In the genomic region with DNA sequence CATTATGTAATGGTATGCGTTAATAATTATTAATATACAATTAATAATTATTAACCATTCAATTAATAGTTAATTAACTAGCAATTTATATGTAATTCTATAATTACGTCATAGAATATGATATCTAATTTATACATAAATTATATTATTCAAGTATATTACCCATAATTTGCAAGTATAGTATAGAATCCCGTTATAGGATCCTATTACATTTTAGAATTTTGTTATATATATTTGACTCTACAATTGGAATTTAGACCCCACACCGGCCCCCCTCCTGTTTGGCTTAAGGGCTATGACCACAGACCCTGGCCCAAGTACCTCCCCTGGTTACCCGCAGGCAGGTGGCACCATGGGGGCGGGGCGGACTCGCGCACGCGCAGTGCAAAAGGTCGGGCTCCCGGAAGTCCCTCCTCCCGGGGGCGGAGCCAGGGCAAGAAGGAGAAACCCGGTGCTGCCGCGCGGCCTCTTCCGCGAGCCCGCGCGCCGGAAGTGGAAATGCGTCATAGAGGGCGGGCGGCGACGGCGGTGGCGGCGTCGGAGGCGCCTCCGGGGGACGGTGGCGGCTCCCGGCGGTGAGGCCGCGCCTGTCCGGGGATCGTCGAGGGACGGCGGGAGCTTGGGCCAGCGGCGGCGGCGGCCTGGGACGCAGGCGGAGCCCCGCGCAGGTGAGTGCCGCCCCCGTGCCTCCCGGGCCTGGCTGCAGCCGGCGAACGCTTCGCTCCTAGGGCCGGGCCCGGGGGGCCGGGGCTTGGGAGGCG, we compare ENCODE assay signal across 8 cellular contexts. TPM values are rescaled to one million over a fixed set of nuclear protein-coding genes. Genes with fewer than 3 reads are reported as not detected.
DNase-seq lines count a peak whose midpoint lies in the region; ATAC-seq and TF ChIP-seq lines count a peak whose summit lies in the region.

A gene with protein sequence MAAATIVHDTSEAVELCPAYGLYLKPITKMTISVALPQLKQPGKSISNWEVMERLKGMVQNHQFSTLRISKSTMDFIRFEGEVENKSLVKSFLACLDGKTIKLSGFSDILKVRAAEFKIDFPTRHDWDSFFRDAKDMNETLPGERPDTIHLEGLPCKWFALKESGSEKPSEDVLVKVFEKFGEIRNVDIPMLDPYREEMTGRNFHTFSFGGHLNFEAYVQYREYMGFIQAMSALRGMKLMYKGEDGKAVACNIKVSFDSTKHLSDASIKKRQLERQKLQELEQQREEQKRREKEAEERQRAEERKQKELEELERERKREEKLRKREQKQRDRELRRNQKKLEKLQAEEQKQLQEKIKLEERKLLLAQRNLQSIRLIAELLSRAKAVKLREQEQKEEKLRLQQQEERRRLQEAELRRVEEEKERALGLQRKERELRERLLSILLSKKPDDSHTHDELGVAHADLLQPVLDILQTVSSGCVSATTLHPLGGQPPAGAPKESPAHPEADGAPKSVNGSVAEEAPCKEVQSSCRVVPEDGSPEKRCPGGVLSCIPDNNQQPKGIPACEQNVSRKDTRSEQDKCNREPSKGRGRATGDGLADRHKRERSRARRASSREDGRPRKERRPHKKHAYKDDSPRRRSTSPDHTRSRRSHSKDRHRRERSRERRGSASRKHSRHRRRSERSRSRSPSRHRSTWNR (plus strand): TSS at position 503 of the 761 bp plus-strand sequence. CDS start 1,859 bp downstream, outside the sequence.

- no peaks in the 10 kb centered on the region for H3K9me3 ChIP-seq in T-helper 17 cell (ENCODE audit: control insufficient read depth, low read length, poor library complexity, severe bottlenecking)
- no peaks in the 10 kb centered on the region for H3K9me3 ChIP-seq in right atrium auricular region
- H3K9me3 ChIP-seq in prostate gland, result no peaks in the 10 kb centered on the region

- peak within 1 kb of the TSS; percentile 91 for H3K27ac Mint-ChIP-seq in T-helper 17 cell

- TF ChIP-seq POLR2A in prostate gland (IDR thresholded peaks at IDR 0.05), result peak; percentile 80

- H3K4me3 Mint-ChIP-seq in T-helper 17 cell, result peak within 1 kb of the TSS; percentile 94

- DNase-seq in NCI-H187 (lab: John Stamatoyannopoulos, UW) (peak; percentile 73 to 87), T-helper 17 cell (peak; percentile 97 to 99 (median 97)), amygdala (lab: John Stamatoyannopoulos, UW) (peak; percentile 71 to 98 (median 93)), right atrium auricular region (ENCODE audit: low spot score) (peak; percentile 95), prostate gland (ENCODE audit: low spot score) (peak; percentile 93)

- no peaks in the 10 kb centered on the region for H3K36me3 Mint-ChIP-seq in T-helper 17 cell (ENCODE audit: low read depth)

- peak; percentile 93 for ATAC-seq in GM18498 (IDR thresholded peaks at IDR 0.05; ENCODE audit: unreplicated experiment)
- ATAC-seq in HG02938 (IDR thresholded peaks at IDR 0.05; ENCODE audit: unreplicated experiment), result peak; percentile 72
- ATAC-seq in T-helper 17 cell, result peak; percentile 93

- TF ChIP-seq CTCF in right atrium auricular region (IDR thresholded peaks at IDR 0.05) (no peak), prostate gland (IDR thresholded peaks at IDR 0.05) (peak in 2 of 4 experiments; percentile 43 to 44)

- H3K27me3 ChIP-seq in right atrium auricular region (no peaks in the 10 kb centered on the region), prostate gland (replicated peaks; ENCODE audit: insufficient read depth) (no peaks in the 10 kb centered on the region)

- H3K4me3 ChIP-seq in right atrium auricular region, result peak within 1 kb of the TSS; percentile 97 to 99
- peak within 1 kb of the TSS; percentile 66 to 98 for H3K4me3 ChIP-seq in prostate gland
- peak within 1 kb of the TSS; percentile 99 for H3K4me3 ChIP-seq in urinary bladder (ENCODE audit: low read depth, low read length)

- intact Hi-C loops in prostate gland (cut with DNase I), result loop anchor here (5.0 to 10.0 kb wide), 2 partner anchors 139 to 196 kb away; a partner anchor contains a TSS

- H3K36me3 ChIP-seq in right atrium auricular region (peaks cover 29% of the 10 kb centered on the region), prostate gland (peaks cover 0 to 13% of the 10 kb centered on the region in 2 donors), urinary bladder (ENCODE audit: insufficient read depth) (no peaks in the 10 kb centered on the region)

- H3K4me1 Mint-ChIP-seq in T-helper 17 cell, result peaks cover 11% of the 10 kb centered on the region

- H3K4me1 ChIP-seq in right atrium auricular region (peaks cover 0 to 17% of the 10 kb centered on the region in 2 donors), prostate gland (replicated peaks) (no peaks in the 10 kb centered on the region), urinary bladder (ENCODE audit: insufficient read depth) (peaks cover 2% of the 10 kb centered on the region)

- 3% methylated on average over 54 of the region's 66 CpGs for WGBS in prostate gland
- 1% methylated on average over 66 of the region's 66 CpGs for WGBS in urinary bladder

- no peaks in the 10 kb centered on the region for H3K27me3 Mint-ChIP-seq in T-helper 17 cell

- H3K27ac ChIP-seq in right atrium auricular region (peak within 1 kb of the TSS; percentile 77 to 88), prostate gland (peak within 1 kb of the TSS; percentile 68 to 76), urinary bladder (ENCODE audit: low read depth) (peak within 1 kb of the TSS; percentile 86)

RNA-seq across cellular contexts. Expression of the gene that starts here (rescaled TPM):
- total RNA-seq in T-helper 17 cell, result 100 to 1,000 TPM in 1 of 2 donors, 10 to 100 TPM in 1; 98.7 to 102 TPM
- total RNA-seq in right atrium auricular region, result 10 to 100 TPM; 16.0 to 19.3 TPM
- 10 to 100 TPM; 45.5 to 97.7 TPM for total RNA-seq in prostate gland
- 19.1 TPM for total RNA-seq in urinary bladder
- 39.1 TPM for polyA plus RNA-seq in urinary bladder

Comparison
In these comparisons a context has a peak if more than half of its experiments do, and no peak if none do; other contexts are left out.
1. Peak in every context shown above with its lines: DNase-seq, ATAC-seq, H3K4me3 ChIP-seq and H3K27ac ChIP-seq.